Comparison of ENCODE assay signal across 1 cellular context in genomic region chr2:62065243-62065642, GRCh38.
TF ChIP-seq lines count a peak whose summit lies in the region.

No MANE protein-coding gene starts in this region.

TF ChIP-seq in GM12878, 131 proteins besides CTCF, POLR2A, EP300 and RAD21 (continued from another document):
- no peak for TF ChIP-seq HSF1 (IDR thresholded peaks at IDR 0.05; ENCODE audit: low read depth, low read length)
TF ChIP-seq in GM12878: peak in this region for 3.
